Comparison of ENCODE assay signal across 23 cellular contexts in genomic region chr10:20085115-20085514, GRCh38.
"Had no signal": no experiment of that assay in that cellular context is flagged by ENCODE, and none has a peak within 500 bp of the region (broad histone marks: within the 10 kb centered on the region; RNA-seq: fewer than 3 reads in every experiment).

No MANE protein-coding gene starts in this region.

- H3K4me3 ChIP-seq: ascending aorta, heart right ventricle, mucosa of descending colon, smooth muscle cell, thoracic aorta, upper lobe of right lung had no signal

- H3K4me1 ChIP-seq: ascending aorta, upper lobe of right lung had no signal

- H3K9me3 ChIP-seq: ascending aorta, heart right ventricle, mucosa of descending colon, thoracic aorta, upper lobe of right lung had no signal

- H3K4me1 Mint-ChIP-seq: activated CD4-positive, alpha-beta T cell treated with anti-CD3 and anti-CD28 coated beads, Interleukin-2, amount 10 ng/mL, durations not matched to agents 7 days and 5 days; memory B cell; stimulated activated memory B cell treated with anti-CD40 and anti-IgM and Interleukin-4, amounts not matched to agents 10 μg/mL and 1 μg/mL and 100 μg/mL, for 72 hours had no signal

- H3K4me2 ChIP-seq: smooth muscle cell had no signal

- H3K4me3 Mint-ChIP-seq: activated CD4-positive, alpha-beta T cell treated with anti-CD3 and anti-CD28 coated beads, Interleukin-2, amount 10 ng/mL, durations not matched to agents 7 days and 5 days; activated CD8-positive, alpha-beta T cell treated with anti-CD3 and anti-CD28 coated beads, Interleukin-2, amount 10 ng/mL, durations not matched to agents 7 days and 5 days; dendritic cell treated with granulocyte-macrophage colony-stimulating factor and Interleukin-4, amounts not matched to agents 40 ng/mL and 50 ng/mL, for 4 days; memory B cell; neural crest cell; stimulated activated memory B cell treated with anti-CD40 and anti-IgM and Interleukin-4, amounts not matched to agents 10 μg/mL and 1 μg/mL and 100 μg/mL, for 72 hours had no signal

- H3K36me3 ChIP-seq: ascending aorta, heart right ventricle, thoracic aorta, upper lobe of right lung had no signal

- DNase-seq: activated CD4-positive, alpha-beta T cell treated with anti-CD3 and anti-CD28 coated beads, Interleukin-2, amount 10 ng/mL, durations not matched to agents 7 days and 5 days; activated CD4-positive, CD25-positive, alpha-beta regulatory T cell treated with anti-CD3 and anti-CD28 coated beads, Interleukin-2, amount 50 U/mL, for 72 hours; activated CD8-positive, alpha-beta T cell treated with anti-CD3 and anti-CD28 coated beads, Interleukin-2, amount 10 ng/mL, durations not matched to agents 7 days and 5 days; activated gamma-delta T cell treated with Interleukin-2 at 50 U/mL for 16 hours; cerebellar nuclear complex; effector CD4-positive, alpha-beta T cell; foreskin fibroblast; heart right ventricle; kidney; mucosa of descending colon; occipital lobe; stimulated activated CD4-positive, alpha-beta T cell treated with anti-CD3 and anti-CD28 coated beads, Interleukin-15, amount 100 ng/mL, for 24 hours; upper lobe of right lung had no signal

- H3K36me3 Mint-ChIP-seq: activated naive CD4-positive, alpha-beta T cell treated with anti-CD3 and anti-CD28 coated beads, Interleukin-2, amount 50 U/mL, for 72 hours; memory B cell; stimulated activated memory B cell treated with anti-CD40 and anti-IgM and Interleukin-4, amounts not matched to agents 10 μg/mL and 1 μg/mL and 100 μg/mL, for 72 hours had no signal

- H3K9me3 Mint-ChIP-seq: activated CD4-positive, alpha-beta T cell treated with anti-CD3 and anti-CD28 coated beads, Interleukin-2, amount 10 ng/mL, durations not matched to agents 7 days and 5 days; dendritic cell treated with granulocyte-macrophage colony-stimulating factor and Interleukin-4, amounts not matched to agents 40 ng/mL and 50 ng/mL, for 4 days; memory B cell; neural crest cell; stimulated activated memory B cell treated with anti-CD40 and anti-IgM and Interleukin-4, amounts not matched to agents 10 μg/mL and 1 μg/mL and 100 μg/mL, for 72 hours had no signal

- ATAC-seq: activated CD8-positive, alpha-beta T cell treated with anti-CD3 and anti-CD28 coated beads, Interleukin-2, amount 10 ng/mL, durations not matched to agents 7 days and 5 days; activated naive CD4-positive, alpha-beta T cell treated with anti-CD3 and anti-CD28 coated beads, Interleukin-2, amount 50 U/mL, for 72 hours; mucosa of descending colon; sciatic nerve; SK-N-SH treated with all-trans-retinoic acid at 6 μM for 48 hours; upper lobe of right lung had no signal

- H3K27ac Mint-ChIP-seq: activated CD4-positive, alpha-beta T cell treated with anti-CD3 and anti-CD28 coated beads, Interleukin-2, amount 10 ng/mL, durations not matched to agents 7 days and 5 days; activated CD8-positive, alpha-beta T cell treated with anti-CD3 and anti-CD28 coated beads, Interleukin-2, amount 10 ng/mL, durations not matched to agents 7 days and 5 days; activated naive CD4-positive, alpha-beta T cell treated with anti-CD3 and anti-CD28 coated beads, Interleukin-2, amount 50 U/mL, for 72 hours; dendritic cell treated with granulocyte-macrophage colony-stimulating factor and Interleukin-4, amounts not matched to agents 40 ng/mL and 50 ng/mL, for 4 days; memory B cell; stimulated activated memory B cell treated with anti-CD40 and anti-IgM and Interleukin-4, amounts not matched to agents 10 μg/mL and 1 μg/mL and 100 μg/mL, for 72 hours had no signal

- H3K27me3 Mint-ChIP-seq: activated CD4-positive, alpha-beta T cell treated with anti-CD3 and anti-CD28 coated beads, Interleukin-2, amount 10 ng/mL, durations not matched to agents 7 days and 5 days; dendritic cell treated with granulocyte-macrophage colony-stimulating factor and Interleukin-4, amounts not matched to agents 40 ng/mL and 50 ng/mL, for 4 days; memory B cell; stimulated activated memory B cell treated with anti-CD40 and anti-IgM and Interleukin-4, amounts not matched to agents 10 μg/mL and 1 μg/mL and 100 μg/mL, for 72 hours had no signal

- H3K27ac ChIP-seq: ascending aorta, thoracic aorta, upper lobe of right lung had no signal

- H3K27me3 ChIP-seq: ascending aorta, heart right ventricle, upper lobe of right lung had no signal
